9 cellular contexts compared by ENCODE assay signal in the genomic region with DNA sequence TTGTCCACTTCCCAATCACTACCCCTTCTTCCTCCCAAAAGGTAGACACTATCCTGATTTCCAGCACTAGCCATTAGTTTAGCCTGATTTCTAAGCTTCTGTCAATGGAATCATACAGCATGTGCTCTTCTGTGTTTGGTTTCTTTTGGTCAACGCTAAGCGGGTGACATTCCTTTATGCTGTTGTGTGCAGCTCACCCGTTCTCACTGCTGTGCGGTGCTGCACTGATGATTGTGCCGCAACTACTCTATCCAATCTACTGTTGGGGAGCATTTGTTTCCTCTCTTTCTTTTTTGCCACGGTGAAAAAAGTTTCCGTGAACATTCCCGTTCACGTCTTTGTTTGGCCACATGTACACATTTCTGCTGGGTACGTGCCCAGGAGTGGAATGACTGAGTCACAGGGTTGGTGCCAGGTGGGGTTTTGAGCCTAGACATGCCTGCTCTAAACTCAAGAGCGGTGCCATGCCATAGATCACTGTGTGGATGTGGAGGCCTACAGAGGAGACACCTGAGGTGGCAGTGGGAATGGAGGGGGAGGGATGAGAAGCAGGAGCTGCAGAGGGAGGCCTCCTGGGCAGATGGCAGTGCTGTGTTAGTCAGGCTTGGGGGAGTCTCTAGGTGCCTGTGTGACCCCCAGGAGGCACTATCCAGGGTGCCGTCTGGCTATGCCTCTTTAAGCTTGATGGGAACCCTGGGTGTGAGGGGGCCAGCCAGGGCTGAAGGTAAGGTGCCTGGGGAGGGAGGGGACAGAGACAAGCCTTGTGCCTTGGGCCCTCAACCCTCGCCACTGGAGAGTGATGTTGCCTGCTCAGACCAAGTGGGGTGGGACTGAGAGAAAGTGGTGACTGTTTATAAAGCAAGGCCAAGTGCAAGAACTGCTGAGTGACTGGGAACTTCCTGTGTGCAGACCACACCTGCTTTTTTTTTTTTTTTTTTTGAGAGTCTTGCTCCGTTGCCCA. TPM values are rescaled to one million over a fixed set of nuclear protein-coding genes. Genes with fewer than 3 reads are reported as not detected.
DNase-seq lines count a peak whose midpoint lies in the region; ATAC-seq and TF ChIP-seq lines count a peak whose summit lies in the region.
"Had no signal": no experiment of that assay in that cellular context is flagged by ENCODE, and none has a peak within 500 bp of the region (broad histone marks: within the 10 kb centered on the region; RNA-seq: fewer than 3 reads in every experiment).

No MANE protein-coding gene starts in this region.

- H3K36me3 Mint-ChIP-seq in endodermal cell (ENCODE audit: low read depth) = no peaks in the 10 kb centered on the region

- H3K27ac Mint-ChIP-seq in endodermal cell = peak overlapping the region; percentile 100

- H3K36me3 ChIP-seq in endodermal cell (ENCODE audit: control insufficient read depth, insufficient read depth, low read length) (no peaks in the 10 kb centered on the region), A673 (ENCODE audit: insufficient read depth, low read length, poor library complexity, severe bottlenecking) (no peaks in the 10 kb centered on the region)

- H3K4me3 ChIP-seq in AG04450 (ENCODE audit: low read depth, low read length) = no peak overlapping the region
- H3K4me3 ChIP-seq in endodermal cell (ENCODE audit: low read length) = no peak overlapping the region
- H3K4me3 ChIP-seq in A673 (ENCODE audit: low read depth, low read length, poor library complexity, severe bottlenecking) = no peak overlapping the region
- H3K4me3 ChIP-seq: SK-N-MC had no signal

- H3K4me1 ChIP-seq in endodermal cell (ENCODE audit: control insufficient read depth, insufficient read depth, low read length) (peaks cover 6% of the 10 kb centered on the region), A673 (ENCODE audit: insufficient read depth, low read length, poor library complexity, severe bottlenecking) (no peaks in the 10 kb centered on the region)

- H3K4me3 Mint-ChIP-seq in endodermal cell = peak overlapping the region; percentile 44

- POLR2A ChIA-PET in AG04450 (lab: Yijun Ruan, JAX) = interaction anchor here (0.7 to 1.8 kb wide), 4 partner anchors 10 to 82 kb away, joined by 3 to 12 read pairs (median 5); no protein-coding TSS in a partner anchor
- POLR2A ChIA-PET in A673 (lab: Charles Lee; ENCODE audit: low non-redundant PET) = no interaction called here

- ATAC-seq in GM19468 (IDR thresholded peaks at IDR 0.05; ENCODE audit: extremely low read depth, unreplicated experiment) = peak; percentile 75

- WGBS in endodermal cell (ENCODE audit: insufficient coverage in 1 of 2, insufficient read length in 1 of 2), 2 experiments = 92 to 95% methylated on average over 10 to 14 of the region's 14 CpGs

- no TSS peak for BruUV-seq in A673 (replicated peaks; lab: Mats Ljungman, UMichigan)

- CTCF ChIA-PET in AG04450 (lab: Charles Lee) (interaction anchor here (1.0 to 2.8 kb wide), 2 partner anchors 75 to 100 kb away, joined by 5 to 8 read pairs; no protein-coding TSS in a partner anchor), A673 (lab: Charles Lee) (no interaction called here)

- intact Hi-C loops in A673 (cut with micrococcal nuclease; ENCODE audit: unreplicated experiment) = no loop called here

- H3K27me3 ChIP-seq in AG04450 (ENCODE audit: control insufficient read depth, insufficient read depth, low read length) (no peaks in the 10 kb centered on the region), endodermal cell (ENCODE audit: control insufficient read depth, insufficient read depth, low read length, poor library complexity, severe bottlenecking) (no peaks in the 10 kb centered on the region), A673 (replicated peaks; ENCODE audit: insufficient read depth, low read depth, low read length, poor library complexity) (no peaks in the 10 kb centered on the region)

- H3K27ac ChIP-seq in AG04450 (ENCODE audit: low read depth, low read length) (peak overlapping the region; percentile 98), endodermal cell (ENCODE audit: low read depth, low read length) (no peak overlapping the region), A673 (ENCODE audit: low read depth, low read length, poor library complexity, severe bottlenecking) (no peak overlapping the region)
- H3K27ac ChIP-seq: SK-N-MC had no signal

- TF ChIP-seq CTCF in AG04450 (IDR thresholded peaks at IDR 0.05; ENCODE audit: low read depth, low read length) = no peak
- TF ChIP-seq CTCF in endodermal cell (conservative IDR thresholded peaks at IDR 0.05) = no peak
- TF ChIP-seq CTCF in A673 (conservative IDR thresholded peaks at IDR 0.05; ENCODE audit: low read depth, low read length) = no peak

- no peak for DNase-seq in AG04450 (ENCODE audit: low read depth, low spot score)
- DNase-seq in HT1080 (ENCODE audit: low read depth) = peak; percentile 75
- peak; percentile 55 for DNase-seq in endodermal cell
- DNase-seq in hepatic stellate cell (ENCODE audit: low spot score) = no peak
- DNase-seq in T1000 (lab: John Stamatoyannopoulos, UW) = no peak
- no peak for DNase-seq in cerebellar nuclear complex (lab: John Stamatoyannopoulos, UW)
- no peak for DNase-seq in A673 (ENCODE audit: low spot score)

- peaks cover 3% of the 10 kb centered on the region for H3K9me3 Mint-ChIP-seq in endodermal cell

- H3K9me3 ChIP-seq in AG04450 (ENCODE audit: control insufficient read depth, insufficient read depth, low read length) (peaks cover 4% of the 10 kb centered on the region; the same call in 1 of the 2 replicates), endodermal cell (ENCODE audit: control insufficient read depth, low read length) (no peaks in the 10 kb centered on the region), A673 (ENCODE audit: low read depth, low read length, poor library complexity, severe bottlenecking) (no peaks in the 10 kb centered on the region)

- H3K4me1 Mint-ChIP-seq in endodermal cell = peaks cover 45% of the 10 kb centered on the region

- H3K27me3 Mint-ChIP-seq in endodermal cell (ENCODE audit: insufficient read depth) = peaks cover 19% of the 10 kb centered on the region

- peak overlapping the region; percentile 62 for H3K9ac ChIP-seq in endodermal cell (ENCODE audit: extremely low read depth, low read length, poor library complexity, severe bottlenecking)

RNA-seq across cellular contexts. Expression of a gene that starts 11.4 kb away (rescaled TPM):
- 4.6 and 4.8 TPM in 2 replicates for polyA plus RNA-seq in AG04450 (2011; rRNA removed)
- polyA minus RNA-seq in AG04450 (2011; rRNA and poly(A)+ RNA removed) = 18.4 and 18.5 TPM in 2 replicates
- 4.9 and 5.2 TPM in 2 replicates for total RNA-seq in HT1080 (2014; rRNA removed; shearing (Covaris generic))
- 6.5 and 7.7 TPM in 2 replicates for polyA plus RNA-seq in HT1080 (2015; cell fraction: cytosol; rRNA removed)
- polyA plus RNA-seq in HT1080 (2015; cell fraction: nucleus; rRNA removed) = 10.6 and 11.4 TPM in 2 replicates
- total RNA-seq in endodermal cell = 10 to 100 TPM; 21.9 to 37.2 TPM
- polyA plus RNA-seq in endodermal cell (2013, experiment 1 of 2) = 2.1 TPM
- polyA plus RNA-seq in endodermal cell (2013, experiment 2 of 2) = 1.8 TPM
- total RNA-seq in A673 (2021) = 0.75 and 1.1 TPM in 2 replicates

Comparison
In these comparisons a context has a peak if more than half of its experiments do, and no peak if none do; other contexts are left out.
1. DNase-seq: peak in HT1080 (single experiment) and endodermal cell (single experiment); none in AG04450 (single experiment), hepatic stellate cell (single experiment), T1000 (single experiment), cerebellar nuclear complex (0 of 2) and A673 (single experiment).